In the genomic region with DNA sequence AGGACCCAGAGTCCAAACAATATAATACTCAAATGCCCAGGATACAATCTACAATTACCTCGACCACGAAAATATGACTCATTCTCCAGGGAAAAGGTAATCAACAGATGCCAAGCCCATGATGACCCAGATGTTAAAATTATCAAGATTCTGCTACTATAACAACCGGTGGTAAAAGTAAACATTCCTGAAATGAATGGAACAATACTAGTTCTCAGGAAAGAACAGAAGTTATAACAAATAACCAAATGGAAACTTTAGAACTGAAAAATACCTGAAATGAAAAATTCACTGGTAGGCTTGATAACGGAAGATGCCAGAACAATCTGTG, we compare ENCODE assay signal across 15 cellular contexts. TPM values are rescaled to one million over a fixed set of nuclear protein-coding genes. Genes with fewer than 3 reads are reported as not detected.
DNase-seq lines count a peak whose midpoint lies in the region; ATAC-seq lines count a peak whose summit lies in the region.
"Had no signal": no experiment of that assay in that cellular context is flagged by ENCODE, and none has a peak within 500 bp of the region (broad histone marks: within the 10 kb centered on the region; RNA-seq: fewer than 3 reads in every experiment).

No MANE protein-coding gene starts in this region.

- no peak overlapping the region for H3K27ac ChIP-seq in mesenchymal stem cell (ENCODE audit: low read length, poor library complexity, severe bottlenecking)
- H3K27ac ChIP-seq: brain microvascular endothelial cell had no signal

- peak overlapping the region; percentile 34 for H3K4me3 ChIP-seq in endocrine pancreas (ENCODE audit: control insufficient read depth, insufficient read depth, low read length)
- H3K4me3 ChIP-seq in mesenchymal stem cell (ENCODE audit: insufficient read depth in 1 of 2, low read depth in 1 of 2, low read length in 2 of 2), result no peak overlapping the region

- no peaks in the 10 kb centered on the region for H3K36me3 Mint-ChIP-seq in activated T-cell treated with anti-CD3 and anti-CD28 coated beads, Interleukin-2, amount 50 U/mL, for 72 hours (ENCODE audit: insufficient read depth in 2 of 2)

- no peak overlapping the region for H2AFZ ChIP-seq in mesenchymal stem cell (ENCODE audit: low read depth, low read length)

- H2AK5ac ChIP-seq in mesenchymal stem cell (ENCODE audit: low read length, severe bottlenecking), result no peak overlapping the region

- no peak overlapping the region for H2BK120ac ChIP-seq in mesenchymal stem cell (ENCODE audit: low read depth, low read length)

- H3K9ac ChIP-seq in endocrine pancreas (ENCODE audit: control insufficient read depth, insufficient read depth, low read length) (no peak overlapping the region), mesenchymal stem cell (ENCODE audit: low read length) (peak overlapping the region; percentile 44)

- no peak overlapping the region for H2BK15ac ChIP-seq in mesenchymal stem cell (ENCODE audit: low read depth, poor library complexity, severe bottlenecking)

- no peak for ATAC-seq in GM21786 (IDR thresholded peaks at IDR 0.05; ENCODE audit: unreplicated experiment)
- no peak for ATAC-seq in HG03095 (IDR thresholded peaks at IDR 0.05; ENCODE audit: unreplicated experiment)
- ATAC-seq in activated T-cell treated with anti-CD3 and anti-CD28 coated beads, Interleukin-2, amount 50 U/mL, for 72 hours (replicated peaks in 1 of 2), result no peak
- ATAC-seq in GM18870 (IDR thresholded peaks at IDR 0.05; ENCODE audit: unreplicated experiment), result no peak

- no peak overlapping the region for H3K18ac ChIP-seq in mesenchymal stem cell (ENCODE audit: low read depth in 1 of 2, low read length in 2 of 2)

- H3K4me1 Mint-ChIP-seq in activated T-cell treated with anti-CD3 and anti-CD28 coated beads, Interleukin-2, amount 50 U/mL, for 72 hours (ENCODE audit: low read depth), result no peaks in the 10 kb centered on the region

- H3K9me3 Mint-ChIP-seq in activated T-cell treated with anti-CD3 and anti-CD28 coated beads, Interleukin-2, amount 50 U/mL, for 72 hours, result no peaks in the 10 kb centered on the region
- H3K9me3 Mint-ChIP-seq: T-helper 1 cell treated with Interleukin-12 subunit alpha and Interleukin-12 subunit beta and Interleukin-4 antibody, amounts not matched to agents 30 μg/mL and 1 μg/mL, for 36 hours had no signal

- DNase-seq in Daoy (ENCODE audit: low read depth), result peak; percentile 85
- DNase-seq in NCI-H69 (lab: John Stamatoyannopoulos, UW), result peak; percentile 47
- DNase-seq in mesenchymal stem cell, result peak; percentile 18
- no peak for DNase-seq in activated T-cell treated with anti-CD3 and anti-CD28 coated beads, Interleukin-2, amount 50 U/mL, for 72 hours
- DNase-seq: activated CD4-positive, alpha-beta T cell treated with anti-CD3 and anti-CD28 coated beads, Interleukin-2, amount 50 U/mL, for 1 hour; brain microvascular endothelial cell; Kasumi-1; midbrain; NCI-H2081 treated with DMSO at 0.1 percent for 48 hours; stimulated activated CD4-positive, alpha-beta T cell treated with anti-CD3 and anti-CD28 coated beads, Interleukin-1b, Interleukin-23, amount 100 ng/mL, for 48 hours had no signal

- no peak overlapping the region for H3K4ac ChIP-seq in mesenchymal stem cell (ENCODE audit: low read depth in 1 of 2, low read length in 2 of 2)

- no peak overlapping the region for H2BK5ac ChIP-seq in mesenchymal stem cell (ENCODE audit: low read depth, low read length, poor library complexity, severe bottlenecking)

- H3K14ac ChIP-seq in mesenchymal stem cell (ENCODE audit: low read length in 2 of 2), result no peak overlapping the region

- no peak overlapping the region for H3K23ac ChIP-seq in mesenchymal stem cell (ENCODE audit: low read length in 2 of 2)

- H3K36me3 ChIP-seq in endocrine pancreas (ENCODE audit: control insufficient read depth, insufficient read depth, low read length) (no peaks in the 10 kb centered on the region), mesenchymal stem cell (ENCODE audit: control insufficient read depth in 1 of 2, insufficient read depth in 2 of 2, low read depth in 1 of 2, low read length in 2 of 2) (no peaks in the 10 kb centered on the region)
- H3K36me3 ChIP-seq: brain microvascular endothelial cell had no signal

- H3K27me3 ChIP-seq in endocrine pancreas (ENCODE audit: control insufficient read depth, insufficient read depth, low read length) (no peaks in the 10 kb centered on the region), mesenchymal stem cell (ENCODE audit: control insufficient read depth in 1 of 2, insufficient read depth in 1 of 2, low read length in 2 of 2) (no peaks in the 10 kb centered on the region)
- H3K27me3 ChIP-seq: brain microvascular endothelial cell had no signal

- no peak overlapping the region for H4K8ac ChIP-seq in mesenchymal stem cell (ENCODE audit: low read length)

- H3K4me1 ChIP-seq in endocrine pancreas (ENCODE audit: control insufficient read depth, insufficient read depth, low read length) (no peaks in the 10 kb centered on the region), mesenchymal stem cell (ENCODE audit: control insufficient read depth, insufficient read depth, low read depth, low read length) (peaks cover 1% of the 10 kb centered on the region)

- no peaks in the 10 kb centered on the region for H3K27me3 Mint-ChIP-seq in activated T-cell treated with anti-CD3 and anti-CD28 coated beads, Interleukin-2, amount 50 U/mL, for 72 hours (ENCODE audit: low read depth)

- H3K27ac Mint-ChIP-seq in activated T-cell treated with anti-CD3 and anti-CD28 coated beads, Interleukin-2, amount 50 U/mL, for 72 hours, result no peak overlapping the region
- H3K27ac Mint-ChIP-seq: T-helper 1 cell treated with Interleukin-12 subunit alpha and Interleukin-12 subunit beta and Interleukin-4 antibody, amounts not matched to agents 30 μg/mL and 1 μg/mL, for 36 hours had no signal

- WGBS in mesenchymal stem cell, result 49% methylated on average over 3 of the region's 4 CpGs

- H3K79me1 ChIP-seq in mesenchymal stem cell (replicated peaks; ENCODE audit: low read length, poor library complexity, severe bottlenecking), result no peaks in the 10 kb centered on the region

- H3K4me3 Mint-ChIP-seq in activated T-cell treated with anti-CD3 and anti-CD28 coated beads, Interleukin-2, amount 50 U/mL, for 72 hours, result no peak overlapping the region
- H3K4me3 Mint-ChIP-seq: T-helper 1 cell treated with Interleukin-12 subunit alpha and Interleukin-12 subunit beta and Interleukin-4 antibody, amounts not matched to agents 30 μg/mL and 1 μg/mL, for 36 hours had no signal

- H4K91ac ChIP-seq in mesenchymal stem cell (ENCODE audit: low read length), result no peak overlapping the region

- H3K4me2 ChIP-seq in mesenchymal stem cell (ENCODE audit: low read length, poor library complexity, severe bottlenecking), result no peak overlapping the region

- H3K9me3 ChIP-seq in endocrine pancreas (ENCODE audit: control insufficient read depth, low read length), result no peaks in the 10 kb centered on the region
- no peaks in the 10 kb centered on the region for H3K9me3 ChIP-seq in mesenchymal stem cell (ENCODE audit: control insufficient read depth, low read length)

- H2BK12ac ChIP-seq in mesenchymal stem cell (ENCODE audit: low read length in 2 of 2), result no peak overlapping the region

RNA-seq across cellular contexts. Expression of a gene that starts 34.1 kb away (rescaled TPM):
- total RNA-seq in Daoy (2014; rRNA removed; shearing (Covaris generic)), result 22.7 and 41.4 TPM in 2 replicates
- 26.6 TPM for polyA plus RNA-seq in mesenchymal stem cell (2013, experiment 1 of 2)
- polyA plus RNA-seq in mesenchymal stem cell (2013, experiment 2 of 2), result 26.9 TPM
- 10 to 100 TPM; 51.7 to 52.9 TPM for total RNA-seq in activated T-cell treated with anti-CD3 and anti-CD28 coated beads, Interleukin-2, amount 50 U/mL, for 72 hours

RNA-seq across cellular contexts. Expression of a gene that starts 59.5 kb away (rescaled TPM):
- total RNA-seq in Daoy (2014; rRNA removed; shearing (Covaris generic)), result 73.8 and 83.8 TPM in 2 replicates
- polyA plus RNA-seq in mesenchymal stem cell (2013, experiment 1 of 2), result 18.9 TPM
- 18.4 TPM for polyA plus RNA-seq in mesenchymal stem cell (2013, experiment 2 of 2)
- total RNA-seq in activated T-cell treated with anti-CD3 and anti-CD28 coated beads, Interleukin-2, amount 50 U/mL, for 72 hours, result 10 to 100 TPM; 13.8 to 16.6 TPM

Comparison
In these comparisons a context has a peak if more than half of its experiments do, and no peak if none do; other contexts are left out.
1. DNase-seq: peak in Daoy (single experiment), NCI-H69 (single experiment) and mesenchymal stem cell (single experiment); none in activated T-cell treated with anti-CD3 and anti-CD28 coated beads, Interleukin-2, amount 50 U/mL, for 72 hours (0 of 2).